In genomic region chr19:14809272-14810057, GRCh38 we compare ENCODE assay signal across 31 cellular contexts. TPM values are rescaled to one million over a fixed set of nuclear protein-coding genes. Genes with fewer than 3 reads are reported as not detected.
"Had no signal": no experiment of that assay in that cellular context is flagged by ENCODE, and none has a peak within 500 bp of the region (broad histone marks: within the 10 kb centered on the region; RNA-seq: fewer than 3 reads in every experiment).

No MANE protein-coding gene starts in this region.

- FAIRE-seq: colon, endothelial cell of umbilical vein had no signal

- ATAC-seq: activated CD8-positive, alpha-beta T cell treated with anti-CD3 and anti-CD28 coated beads, Interleukin-2, amount 10 ng/mL, durations not matched to agents 7 days and 5 days; activated naive CD4-positive, alpha-beta T cell treated with anti-CD3 and anti-CD28 coated beads, Interleukin-2, amount 50 U/mL, for 72 hours; effector memory CD8-positive, alpha-beta T cell; esophagus mucosa; stimulated activated naive CD8-positive, alpha-beta T cell treated with anti-CD3 and anti-CD28 coated beads, Interleukin-15, Interleukin-2, amounts not matched to agents 100 U/mL and 50 U/mL, for 24 hours had no signal

- H3K27ac ChIP-seq: ascending aorta, brain microvascular endothelial cell, hepatocyte, parathyroid adenoma, tibial artery, WERI-Rb-1 had no signal

- H3K4me2 ChIP-seq: hepatocyte had no signal

- DNase-seq: activated CD4-positive, alpha-beta T cell treated with anti-CD3 and anti-CD28 coated beads, Interleukin-2, amount 10 ng/mL, durations not matched to agents 7 days and 5 days; activated CD4-positive, CD25-positive, alpha-beta regulatory T cell treated with anti-CD3 and anti-CD28 coated beads, Interleukin-2, amount 50 U/mL, for 72 hours; activated CD8-positive, alpha-beta T cell treated with anti-CD3 and anti-CD28 coated beads, Interleukin-2, amount 10 ng/mL, durations not matched to agents 7 days and 5 days; brain microvascular endothelial cell; central memory CD4-positive, alpha-beta T cell; dorsolateral prefrontal cortex; effector memory CD8-positive, alpha-beta T cell; foreskin melanocyte; glutamatergic neuron; kidney glomerular epithelial cell; mesenchymal stem cell; stimulated activated CD4-positive, alpha-beta T cell treated with anti-CD3 and anti-CD28 coated beads, Interleukin-4, amount 100 ng/mL, for 24 hours; stimulated activated naive CD8-positive, alpha-beta T cell treated with anti-CD3 and anti-CD28 coated beads, Interleukin-15, Interleukin-2, amounts not matched to agents 100 U/mL and 50 U/mL, for 24 hours; tibial artery; WERI-Rb-1 had no signal

- H3K27me3 ChIP-seq: ascending aorta, brain microvascular endothelial cell, dorsolateral prefrontal cortex, hepatocyte had no signal

- H2AFZ ChIP-seq: hepatocyte, parathyroid adenoma had no signal

- H3K4me3 Mint-ChIP-seq: activated CD4-positive, alpha-beta T cell treated with anti-CD3 and anti-CD28 coated beads, Interleukin-2, amount 10 ng/mL, durations not matched to agents 7 days and 5 days; activated CD8-positive, alpha-beta T cell treated with anti-CD3 and anti-CD28 coated beads, Interleukin-2, amount 10 ng/mL, durations not matched to agents 7 days and 5 days; effector memory CD8-positive, alpha-beta T cell; nephron had no signal

- H3K9ac ChIP-seq: parathyroid adenoma had no signal

- H3K9me3 ChIP-seq: ascending aorta, tibial artery had no signal

- H3K4me3 ChIP-seq: ascending aorta, dorsolateral prefrontal cortex, hepatocyte, tibial artery had no signal

- H3K4me1 Mint-ChIP-seq: activated CD4-positive, alpha-beta T cell treated with anti-CD3 and anti-CD28 coated beads, Interleukin-2, amount 10 ng/mL, durations not matched to agents 7 days and 5 days; nephron had no signal

- H3K9me3 Mint-ChIP-seq: activated CD4-positive, alpha-beta T cell treated with anti-CD3 and anti-CD28 coated beads, Interleukin-2, amount 10 ng/mL, durations not matched to agents 7 days and 5 days; activated naive CD4-positive, alpha-beta T cell treated with anti-CD3 and anti-CD28 coated beads, Interleukin-2, amount 50 U/mL, for 72 hours; effector memory CD8-positive, alpha-beta T cell had no signal

- H3K27ac Mint-ChIP-seq: activated CD4-positive, alpha-beta T cell treated with anti-CD3 and anti-CD28 coated beads, Interleukin-2, amount 10 ng/mL, durations not matched to agents 7 days and 5 days; activated CD8-positive, alpha-beta T cell treated with anti-CD3 and anti-CD28 coated beads, Interleukin-2, amount 10 ng/mL, durations not matched to agents 7 days and 5 days; activated naive CD4-positive, alpha-beta T cell treated with anti-CD3 and anti-CD28 coated beads, Interleukin-2, amount 50 U/mL, for 72 hours; effector memory CD8-positive, alpha-beta T cell; nephron had no signal

- H3K79me2 ChIP-seq: hepatocyte, parathyroid adenoma had no signal

- H3K36me3 ChIP-seq: ascending aorta, brain microvascular endothelial cell, tibial artery, WERI-Rb-1 had no signal

- H3K36me3 Mint-ChIP-seq: activated naive CD4-positive, alpha-beta T cell treated with anti-CD3 and anti-CD28 coated beads, Interleukin-2, amount 50 U/mL, for 72 hours had no signal

- H3K4me1 ChIP-seq: ascending aorta, parathyroid adenoma, tibial artery had no signal

RNA-seq across cellular contexts. Expression of gene OR7A5, which starts 25.5 kb away (rescaled TPM):
- total RNA-seq: activated CD4-positive, alpha-beta T cell treated with anti-CD3 and anti-CD28 coated beads, Interleukin-2, amount 10 ng/mL, durations not matched to agents 7 days and 5 days; activated CD8-positive, alpha-beta T cell treated with anti-CD3 and anti-CD28 coated beads, Interleukin-2, amount 10 ng/mL, durations not matched to agents 7 days and 5 days; activated naive CD4-positive, alpha-beta T cell treated with anti-CD3 and anti-CD28 coated beads, Interleukin-2, amount 50 U/mL, for 72 hours; ascending aorta; endothelial cell of umbilical vein; esophagus mucosa; hepatocyte; renal cortical epithelial cell; subcutaneous adipose tissue; T-helper 2 cell treated with Interferon-gamma antibody and Interleukin-4, amounts not matched to agents 100 ng/mL and 5 ng/mL, for 36 hours; urinary bladder had no signal
- polyA plus RNA-seq: adipose tissue, endothelial cell of umbilical vein, hepatocyte, urinary bladder had no signal

RNA-seq across cellular contexts. Expression of gene OR7C1, which starts 25.5 kb away (rescaled TPM):
- total RNA-seq: activated CD4-positive, alpha-beta T cell treated with anti-CD3 and anti-CD28 coated beads, Interleukin-2, amount 10 ng/mL, durations not matched to agents 7 days and 5 days; activated CD8-positive, alpha-beta T cell treated with anti-CD3 and anti-CD28 coated beads, Interleukin-2, amount 10 ng/mL, durations not matched to agents 7 days and 5 days; activated naive CD4-positive, alpha-beta T cell treated with anti-CD3 and anti-CD28 coated beads, Interleukin-2, amount 50 U/mL, for 72 hours; ascending aorta; endothelial cell of umbilical vein; esophagus mucosa; mononuclear cell; renal cortical epithelial cell; subcutaneous adipose tissue; T-helper 2 cell treated with Interferon-gamma antibody and Interleukin-4, amounts not matched to agents 100 ng/mL and 5 ng/mL, for 36 hours; urinary bladder had no signal
- polyA plus RNA-seq: endothelial cell of umbilical vein had no signal

RNA-seq across cellular contexts. Expression of gene ADGRE2, which starts 31.1 kb away (rescaled TPM):
- total RNA-seq: endothelial cell of umbilical vein had no signal
- polyA plus RNA-seq: endothelial cell of umbilical vein had no signal

RNA-seq across cellular contexts. Expression of gene OR7A10, which starts 39.3 kb away (rescaled TPM):
- total RNA-seq: activated CD4-positive, alpha-beta T cell treated with anti-CD3 and anti-CD28 coated beads, Interleukin-2, amount 10 ng/mL, durations not matched to agents 7 days and 5 days; activated CD8-positive, alpha-beta T cell treated with anti-CD3 and anti-CD28 coated beads, Interleukin-2, amount 10 ng/mL, durations not matched to agents 7 days and 5 days; activated naive CD4-positive, alpha-beta T cell treated with anti-CD3 and anti-CD28 coated beads, Interleukin-2, amount 50 U/mL, for 72 hours; ascending aorta; dorsolateral prefrontal cortex; endothelial cell of umbilical vein; esophagus mucosa; hepatocyte; lower leg skin; mononuclear cell; myocyte; renal cortical epithelial cell; subcutaneous adipose tissue; T-helper 2 cell treated with Interferon-gamma antibody and Interleukin-4, amounts not matched to agents 100 ng/mL and 5 ng/mL, for 36 hours; urinary bladder had no signal
- polyA plus RNA-seq: adipose tissue, endothelial cell of umbilical vein, hepatocyte, urinary bladder had no signal
